In the genomic region with DNA sequence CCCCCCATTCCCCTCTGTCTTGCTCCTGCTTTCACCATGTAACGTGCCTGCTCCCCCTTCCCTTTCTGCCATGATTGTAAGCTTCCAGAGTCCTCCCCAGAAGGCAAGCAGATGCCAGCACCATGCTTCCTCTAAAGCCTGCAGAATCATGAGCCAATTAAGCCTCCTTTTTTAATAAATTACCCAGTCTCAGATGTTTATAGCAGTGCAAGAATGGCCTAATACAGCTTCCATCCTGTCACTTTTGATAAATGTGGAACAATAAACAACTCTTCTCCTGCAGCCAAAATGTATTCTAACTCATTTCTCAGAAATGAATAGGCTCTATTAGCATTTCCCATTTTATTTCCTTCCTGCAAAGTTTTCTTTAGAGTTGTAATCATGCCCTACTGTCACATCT, we compare ENCODE assay signal across 24 cellular contexts.
"Had no signal": no experiment of that assay in that cellular context is flagged by ENCODE, and none has a peak within 500 bp of the region (broad histone marks: within the 10 kb centered on the region; RNA-seq: fewer than 3 reads in every experiment).

No MANE protein-coding gene starts in this region.

- H3K27ac ChIP-seq: ascending aorta, breast epithelium, neural progenitor cell, ovary, right lobe of liver, thoracic aorta, upper lobe of left lung had no signal

- ATAC-seq: left cardiac atrium; mucosa of descending colon; naive thymus-derived CD4-positive, alpha-beta T cell; SK-N-SH treated with all-trans-retinoic acid at 6 μM for 48 hours; T-cell had no signal

- H3K4me1 Mint-ChIP-seq: neural progenitor cell had no signal

- H3K36me3 ChIP-seq: ascending aorta, breast epithelium, esophagus muscularis mucosa, neural progenitor cell, ovary, right lobe of liver, thoracic aorta, upper lobe of left lung had no signal

- H3K27ac Mint-ChIP-seq: naive thymus-derived CD4-positive, alpha-beta T cell; neural progenitor cell; T-cell had no signal

- H3K36me3 Mint-ChIP-seq: neural progenitor cell had no signal

- H3K4me2 ChIP-seq: neural progenitor cell had no signal

- H3K27me3 ChIP-seq: ascending aorta, breast epithelium, esophagus muscularis mucosa, neural progenitor cell, ovary, right lobe of liver, upper lobe of left lung had no signal

- H3K4me3 Mint-ChIP-seq: naive thymus-derived CD4-positive, alpha-beta T cell; neural progenitor cell; T-cell had no signal

- H3K9ac ChIP-seq: neural progenitor cell had no signal

- H3K4me1 ChIP-seq: ascending aorta, breast epithelium, neural progenitor cell, right lobe of liver had no signal

- DNase-seq: activated CD4-positive, CD25-positive, alpha-beta regulatory T cell; activated gamma-delta T cell treated with Interleukin-2 at 50 U/mL for 16 hours; cerebellar nuclear complex; effector CD4-positive, alpha-beta T cell; foreskin fibroblast; hippocampal formation; left cardiac atrium; mesenchymal stem cell; mucosa of descending colon; naive thymus-derived CD4-positive, alpha-beta T cell; ovary; right lobe of liver; small intestine; stimulated activated CD4-positive, alpha-beta T cell treated with anti-CD3 and anti-CD28 coated beads, Interleukin-15, amount 100 ng/mL, for 24 hours; stimulated activated CD4-positive, alpha-beta T cell treated with anti-CD3 and anti-CD28 coated beads, Interleukin-2, amount 100 ng/mL, for 48 hours; T-cell; upper lobe of left lung had no signal

- H3K4me3 ChIP-seq: ascending aorta, breast epithelium, esophagus muscularis mucosa, mucosa of descending colon, neural progenitor cell, ovary, right lobe of liver, thoracic aorta, upper lobe of left lung had no signal

- H3K9me3 ChIP-seq: ascending aorta, right lobe of liver had no signal

- FAIRE-seq: endothelial cell of umbilical vein, small intestine had no signal

- H2AFZ ChIP-seq: neural progenitor cell had no signal
